11 cellular contexts compared by ENCODE assay signal in genomic region chr5:87899109-87900100, GRCh38.
DNase-seq lines count a peak whose midpoint lies in the region; ATAC-seq lines count a peak whose summit lies in the region.
"Had no signal": no experiment of that assay in that cellular context is flagged by ENCODE, and none has a peak within 500 bp of the region (broad histone marks: within the 10 kb centered on the region; RNA-seq: fewer than 3 reads in every experiment).

No MANE protein-coding gene starts in this region.

- DNase-seq in GM04504 (ENCODE audit: low read depth): peak; percentile 6
- peak in 57 of 61 donors; percentile 1 to 89 (median 51) for DNase-seq in caudate nucleus (lab: John Stamatoyannopoulos, UW)
- DNase-seq in midbrain (lab: John Stamatoyannopoulos, UW): peak; percentile 81
- no peak for DNase-seq in activated CD8-positive, alpha-beta memory T cell treated with anti-CD3 and anti-CD28 coated beads, Interleukin-2, amount 50 U/mL, for 48 hours
- no peak for DNase-seq in ureter (ENCODE audit: low spot score)
- no peak for DNase-seq in AML-193 (lab: John Stamatoyannopoulos, UW)
- DNase-seq in NCI-H524 (lab: John Stamatoyannopoulos, UW): no peak
- DNase-seq: naive B cell had no signal

- peak overlapping the region; percentile 71 for H3K27ac ChIP-seq in caudate nucleus (ENCODE audit: low read depth, low read length)
- H3K27ac ChIP-seq: cardiac muscle cell, HL-60 had no signal

- peak; percentile 63 for ATAC-seq in HG03139 (IDR thresholded peaks at IDR 0.05; ENCODE audit: unreplicated experiment)

Comparison
In these comparisons a context has a peak if more than half of its experiments do, and no peak if none do; other contexts are left out.
1. DNase-seq: peak in GM04504 (single experiment), caudate nucleus (57 of 61) and midbrain (single experiment); none in activated CD8-positive, alpha-beta memory T cell treated with anti-CD3 and anti-CD28 coated beads, Interleukin-2, amount 50 U/mL, for 48 hours (single experiment), ureter (single experiment), AML-193 (0 of 2) and NCI-H524 (0 of 2).